8 cellular contexts compared by ENCODE assay signal in the genomic region with DNA sequence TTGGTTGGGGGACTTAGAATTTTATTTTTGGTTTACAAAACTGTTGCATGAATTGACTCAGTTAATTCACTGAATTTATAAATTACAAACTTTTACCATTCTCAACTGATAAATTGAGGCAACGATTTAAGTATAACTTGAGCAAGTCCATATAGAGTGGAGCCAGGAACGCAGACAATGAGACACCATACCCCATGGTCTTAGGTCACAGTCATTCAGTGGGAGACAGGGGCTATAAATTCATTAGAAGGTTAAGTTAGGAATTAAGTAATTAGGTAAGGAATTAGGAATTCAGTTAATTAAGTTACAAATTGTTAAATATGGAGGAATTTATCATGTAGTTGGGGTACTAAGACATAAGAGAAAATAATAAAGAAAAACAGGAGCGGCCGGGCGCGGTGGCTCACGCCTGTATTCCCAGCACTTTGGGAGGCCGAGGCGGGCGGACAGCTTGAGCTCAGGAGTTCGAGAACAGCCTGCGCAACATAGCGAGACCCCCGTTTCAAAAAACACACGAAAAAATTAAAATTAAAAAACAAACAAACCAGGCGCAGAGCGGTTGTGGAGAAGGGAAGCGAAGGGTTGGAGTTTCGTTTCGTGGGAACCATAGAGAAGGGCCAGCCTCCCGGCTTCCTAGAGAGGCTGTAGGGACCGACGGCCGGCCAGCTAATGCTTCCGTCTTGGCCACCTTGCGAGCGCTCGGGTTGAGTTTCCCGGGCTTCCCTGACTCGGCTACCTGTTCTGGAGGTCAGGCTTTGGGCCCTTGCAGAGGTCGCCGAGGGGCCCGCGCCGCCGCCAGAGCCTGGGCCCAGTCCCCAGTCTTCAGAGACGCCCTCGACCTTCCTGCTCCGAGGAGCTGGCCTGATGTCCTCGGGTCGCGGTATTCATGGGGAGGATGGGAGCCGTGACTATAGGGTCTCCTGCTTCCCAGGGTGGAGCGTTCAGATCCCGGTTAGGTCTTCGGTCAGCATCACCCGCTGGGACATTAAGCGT. TPM values are rescaled to one million over a fixed set of nuclear protein-coding genes. Genes with fewer than 3 reads are reported as not detected.
DNase-seq lines count a peak whose midpoint lies in the region; ATAC-seq, FAIRE-seq and TF ChIP-seq lines count a peak whose summit lies in the region.

ZNF619 (plus strand) TSS at position 645 of the 993 bp plus-strand sequence. CDS start 858 bp downstream, outside the sequence.

- H3K4me3 Mint-ChIP-seq in activated CD4-positive, alpha-beta T cell treated with anti-CD3 and anti-CD28 coated beads, Interleukin-2, amount 10 ng/mL, durations not matched to agents 7 days and 5 days: peak within 1 kb of the TSS; percentile 75

- peaks cover 0 to 10% (median 7%) of the 10 kb centered on the region in 4 donors for H3K4me1 ChIP-seq in liver (ENCODE audit: control insufficient read depth in 4 of 4, insufficient read depth in 4 of 4, low read length in 3 of 4)

- peak; percentile 85 for FAIRE-seq in GM18507 (lab: Jason Lieb, UNC)

- peak within 1 kb of the TSS; percentile 87 for H3K27ac Mint-ChIP-seq in activated CD4-positive, alpha-beta T cell treated with anti-CD3 and anti-CD28 coated beads, Interleukin-2, amount 10 ng/mL, durations not matched to agents 7 days and 5 days

- peak within 1 kb of the TSS; percentile 84 for H3K4me3 ChIP-seq in AG04450 (ENCODE audit: low read depth, low read length)
- H3K4me3 ChIP-seq in liver (ENCODE audit: low read depth in 1 of 3, low read length in 3 of 3): peak within 1 kb of the TSS; percentile 80 to 95 (median 91)

- peaks cover under 1 to 22% (median 11%) of the 10 kb centered on the region in 4 donors for H3K36me3 ChIP-seq in liver (ENCODE audit: control insufficient read depth in 4 of 4, insufficient read depth in 3 of 4, low read depth in 1 of 4, low read length in 3 of 4)

- CTCF ChIA-PET in AG04450 (lab: Charles Lee): interaction anchor here (0.7 to 0.9 kb wide), 2 partner anchors 12 to 161 kb away, joined by 3 read pairs; no protein-coding TSS in a partner anchor
- CTCF ChIA-PET in activated CD4-positive, alpha-beta T cell treated with anti-CD3 and anti-CD28 coated beads, Interleukin-2, amount 10 ng/mL, durations not matched to agents 7 days and 5 days (lab: Charles Lee): interaction anchor here (0.9 kb wide), 1 partner anchor 1403 kb away, joined by 3 read pairs; no protein-coding TSS in a partner anchor

- no peaks in the 10 kb centered on the region for H3K9me3 Mint-ChIP-seq in activated CD4-positive, alpha-beta T cell treated with anti-CD3 and anti-CD28 coated beads, Interleukin-2, amount 10 ng/mL, durations not matched to agents 7 days and 5 days

- peak within 1 kb of the TSS; percentile 52 for H3K27ac ChIP-seq in AG04450 (ENCODE audit: low read depth, low read length)
- H3K27ac ChIP-seq in liver (ENCODE audit: low read depth in 1 of 2, low read length in 2 of 2): peak within 1 kb of the TSS in 1 of 2 donors; percentile 68

- H3K9me3 ChIP-seq in AG04450 (ENCODE audit: control insufficient read depth, insufficient read depth, low read length): no peaks in the 10 kb centered on the region
- H3K9me3 ChIP-seq in liver (ENCODE audit: control insufficient read depth in 4 of 4, low read length in 3 of 4): no peaks in the 10 kb centered on the region

- DNase-seq in AG04450 (ENCODE audit: low read depth, low spot score): peak; percentile 46
- peak; percentile 68 for DNase-seq in GM18507 (ENCODE audit: extremely low spot score, insufficient read length, low read depth)
- peak; percentile 63 for DNase-seq in NCI-H2227 (lab: John Stamatoyannopoulos, UW; ENCODE audit: unreplicated experiment)
- DNase-seq in activated CD4-positive, alpha-beta T cell treated with anti-CD3 and anti-CD28 coated beads, Interleukin-2, amount 10 ng/mL, durations not matched to agents 7 days and 5 days: peak; percentile 56
- peak; percentile 63 to 81 for DNase-seq in dermis microvascular lymphatic vessel endothelial cell (ENCODE audit: low read depth in 2 of 2)
- peak; percentile 27 for DNase-seq in stimulated activated CD4-positive, alpha-beta T cell treated with anti-CD3 and anti-CD28 coated beads, Interleukin-2, amount 100 ng/mL, for 4 hours (ENCODE audit: low read depth)

- H3K36me3 Mint-ChIP-seq in activated CD4-positive, alpha-beta T cell treated with anti-CD3 and anti-CD28 coated beads, Interleukin-2, amount 10 ng/mL, durations not matched to agents 7 days and 5 days (ENCODE audit: low read depth): peaks cover 15% of the 10 kb centered on the region

- H3K4me1 Mint-ChIP-seq in activated CD4-positive, alpha-beta T cell treated with anti-CD3 and anti-CD28 coated beads, Interleukin-2, amount 10 ng/mL, durations not matched to agents 7 days and 5 days: peaks cover 38% of the 10 kb centered on the region

- ATAC-seq in HG02970 (IDR thresholded peaks at IDR 0.05; ENCODE audit: low FRiP score, unreplicated experiment): peak; percentile 74

- peak within 1 kb of the TSS; percentile 55 to 66 for H3K9ac ChIP-seq in liver (ENCODE audit: low read depth in 1 of 2, low read length in 2 of 2)

- no peaks in the 10 kb centered on the region for H3K27me3 Mint-ChIP-seq in activated CD4-positive, alpha-beta T cell treated with anti-CD3 and anti-CD28 coated beads, Interleukin-2, amount 10 ng/mL, durations not matched to agents 7 days and 5 days

- no peak for TF ChIP-seq CTCF in AG04450 (IDR thresholded peaks at IDR 0.05; ENCODE audit: low read depth, low read length)
- TF ChIP-seq CTCF in liver (IDR thresholded peaks at IDR 0.05; ENCODE audit: low read depth, low read length, missing input control): no peak

- TF ChIP-seq RAD21 in liver (IDR thresholded peaks at IDR 0.05): peak; percentile 33 to 43

- POLR2A ChIA-PET in AG04450 (lab: Yijun Ruan, JAX): interaction anchor here (0.7 to 1.7 kb wide), 4 partner anchors 20 to 641 kb away, joined by 3 to 7 read pairs (median 5); partner anchors contain the start of genes RPL14 and ZNF621
- POLR2A ChIA-PET in activated CD4-positive, alpha-beta T cell treated with anti-CD3 and anti-CD28 coated beads, Interleukin-2, amount 10 ng/mL, durations not matched to agents 7 days and 5 days (lab: Charles Lee): interaction anchor here (0.6 kb wide), 1 partner anchor 57 kb away, joined by 4 read pairs; no protein-coding TSS in a partner anchor

- 6% methylated on average over 48 of the region's 48 CpGs for WGBS in liver

- no peaks in the 10 kb centered on the region for H3K27me3 ChIP-seq in AG04450 (ENCODE audit: control insufficient read depth, insufficient read depth, low read length)
- no peaks in the 10 kb centered on the region for H3K27me3 ChIP-seq in liver (ENCODE audit: control insufficient read depth in 4 of 4, insufficient read depth in 4 of 4, low read length in 3 of 4)

TF ChIP-seq in liver, 16 proteins besides CTCF, POLR2A, EP300 and RAD21 (continues in another document):
- TF ChIP-seq, protein P1, sequence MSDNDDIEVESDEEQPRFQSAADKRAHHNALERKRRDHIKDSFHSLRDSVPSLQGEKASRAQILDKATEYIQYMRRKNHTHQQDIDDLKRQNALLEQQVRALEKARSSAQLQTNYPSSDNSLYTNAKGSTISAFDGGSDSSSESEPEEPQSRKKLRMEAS (IDR thresholded peaks at IDR 0.05): peak; percentile 11
- peak; percentile 8 for TF ChIP-seq SP1 (IDR thresholded peaks at IDR 0.05)
- peak in 1 of 2 donors; percentile 71 for TF ChIP-seq GABPA (IDR thresholded peaks at IDR 0.05 in 1 of 2, conservative IDR thresholded peaks at IDR 0.05 in 1 of 2)
- no peak for TF ChIP-seq TAF1 (conservative IDR thresholded peaks at IDR 0.05)
- TF ChIP-seq YY1 (IDR thresholded peaks at IDR 0.05): peak; percentile 72
- TF ChIP-seq, protein P2, sequence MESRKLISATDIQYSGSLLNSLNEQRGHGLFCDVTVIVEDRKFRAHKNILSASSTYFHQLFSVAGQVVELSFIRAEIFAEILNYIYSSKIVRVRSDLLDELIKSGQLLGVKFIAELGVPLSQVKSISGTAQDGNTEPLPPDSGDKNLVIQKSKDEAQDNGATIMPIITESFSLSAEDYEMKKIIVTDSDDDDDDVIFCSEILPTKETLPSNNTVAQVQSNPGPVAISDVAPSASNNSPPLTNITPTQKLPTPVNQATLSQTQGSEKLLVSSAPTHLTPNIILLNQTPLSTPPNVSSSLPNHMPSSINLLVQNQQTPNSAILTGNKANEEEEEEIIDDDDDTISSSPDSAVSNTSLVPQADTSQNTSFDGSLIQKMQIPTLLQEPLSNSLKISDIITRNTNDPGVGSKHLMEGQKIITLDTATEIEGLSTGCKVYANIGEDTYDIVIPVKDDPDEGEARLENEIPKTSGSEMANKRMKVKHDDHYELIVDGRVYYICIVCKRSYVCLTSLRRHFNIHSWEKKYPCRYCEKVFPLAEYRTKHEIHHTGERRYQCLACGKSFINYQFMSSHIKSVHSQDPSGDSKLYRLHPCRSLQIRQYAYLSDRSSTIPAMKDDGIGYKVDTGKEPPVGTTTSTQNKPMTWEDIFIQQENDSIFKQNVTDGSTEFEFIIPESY (IDR thresholded peaks at IDR 0.05): peak; percentile 32
- no peak for TF ChIP-seq EGR1 (IDR thresholded peaks at IDR 0.05; ENCODE audit: low read depth in 2 of 2)
- peak; percentile 12 for TF ChIP-seq NR2F2 (IDR thresholded peaks at IDR 0.05)
- peak in 1 of 2 donors; percentile 16 for TF ChIP-seq JUND (IDR thresholded peaks at IDR 0.05)

RNA-seq across cellular contexts. Expression of gene ZNF619, which starts in this region (rescaled TPM):
- polyA plus RNA-seq in AG04450 (2011; rRNA removed) (3.9 and 4.7 TPM in 2 replicates), liver (1 to 10 TPM; 1.3 to 1.7 TPM)
- 8.6 and 10.1 TPM in 2 replicates for polyA minus RNA-seq in AG04450 (2011; rRNA and poly(A)+ RNA removed)
- total RNA-seq in activated CD4-positive, alpha-beta T cell treated with anti-CD3 and anti-CD28 coated beads, Interleukin-2, amount 10 ng/mL, durations not matched to agents 7 days and 5 days: 1 to 10 TPM; 9.5 to 9.8 TPM
- total RNA-seq in dermis microvascular lymphatic vessel endothelial cell (5.8 and 6.1 TPM in 2 replicates), liver (1 to 10 TPM; 4.9 to 5.9 TPM)
